Comparison of ENCODE assay signal across 9 cellular contexts in the genomic region with DNA sequence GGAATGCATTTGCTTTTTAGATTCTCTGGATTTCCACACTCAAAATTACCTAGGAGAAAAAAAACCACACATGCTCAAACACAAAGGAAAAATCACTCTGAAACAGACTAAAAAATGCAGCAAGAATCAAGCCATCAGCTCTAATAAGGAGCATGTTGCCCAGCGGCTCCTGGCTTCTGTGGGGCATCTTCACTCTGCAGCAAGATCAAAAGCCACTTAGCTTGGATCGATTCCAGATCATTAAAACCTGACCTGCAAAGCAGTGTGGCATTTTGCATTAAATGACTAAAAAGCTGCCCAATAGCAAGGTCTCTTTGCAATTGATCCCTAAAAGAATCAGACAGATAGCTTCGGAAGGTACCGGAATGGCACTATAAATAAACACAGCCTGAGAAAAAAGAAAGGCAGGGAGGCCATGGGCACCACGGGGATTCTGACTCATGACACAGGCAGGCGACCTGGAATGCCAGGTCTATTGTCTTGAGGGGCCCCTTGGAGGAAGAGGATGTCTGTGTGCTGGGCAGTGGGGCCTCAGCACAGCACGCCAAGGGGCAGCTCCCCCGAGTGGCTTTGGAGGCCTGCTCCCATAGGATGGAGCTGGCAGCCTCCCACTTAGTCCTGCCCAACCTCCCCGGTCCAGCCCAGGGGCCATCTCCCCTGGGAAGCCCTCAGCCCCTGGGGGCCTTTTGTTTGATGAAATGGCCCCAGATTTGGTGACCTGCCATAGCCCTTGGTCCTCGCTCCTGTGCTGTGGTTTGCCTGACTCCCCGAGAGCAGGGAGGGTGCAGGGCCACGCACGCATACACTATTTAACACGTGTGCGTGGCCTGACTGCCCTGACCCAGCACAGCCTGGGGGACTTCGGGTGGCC. TPM values are rescaled to one million over a fixed set of nuclear protein-coding genes. Genes with fewer than 3 reads are reported as not detected.
DNase-seq lines count a peak whose midpoint lies in the region; ATAC-seq, FAIRE-seq and TF ChIP-seq lines count a peak whose summit lies in the region.
"Had no signal": no experiment of that assay in that cellular context is flagged by ENCODE, and none has a peak within 500 bp of the region (broad histone marks: within the 10 kb centered on the region; RNA-seq: fewer than 3 reads in every experiment).

No MANE protein-coding gene starts in this region.

- H3K36me3 ChIP-seq in PC-9 (ENCODE audit: low read depth) (peaks cover 42% of the 10 kb centered on the region), endothelial cell of umbilical vein (ENCODE audit: control insufficient read depth in 2 of 2, extremely low read depth in 1 of 2, insufficient read depth in 2 of 2, low read length in 2 of 2) (peaks cover 35 to 55% of the 10 kb centered on the region in 2 experiments), prostate gland (peaks cover 22 to 55% of the 10 kb centered on the region in 2 donors)

- POLR2A ChIA-PET in PC-9 (lab: Charles Lee; ENCODE audit: unreplicated experiment): interaction anchor here (0.6 to 0.7 kb wide), 4 partner anchors 8 to 810 kb away, joined by 3 to 6 read pairs (median 6); no protein-coding TSS in a partner anchor
- POLR2A ChIA-PET in endothelial cell of umbilical vein (lab: Charles Lee): interaction anchor here (3.5 kb wide), 1 partner anchor 10 kb away, joined by 25 read pairs; no protein-coding TSS in a partner anchor

- H3K9me1 ChIP-seq in endothelial cell of umbilical vein (replicated peaks; ENCODE audit: control insufficient read depth, extremely low read depth, insufficient read depth, low read length): no peaks in the 10 kb centered on the region

- H4K20me1 ChIP-seq in PC-9 (ENCODE audit: insufficient read depth) (peaks cover 4% of the 10 kb centered on the region; the same call in 1 of the 2 replicates), endothelial cell of umbilical vein (replicated peaks; ENCODE audit: control insufficient read depth, extremely low read depth, insufficient read depth, low read length) (no peaks in the 10 kb centered on the region)

- no peaks in the 10 kb centered on the region for H3K9me3 ChIP-seq in PC-9 (ENCODE audit: insufficient read depth, low read depth)
- no peaks in the 10 kb centered on the region for H3K9me3 ChIP-seq in endothelial cell of umbilical vein (replicated peaks; ENCODE audit: control insufficient read depth, insufficient read depth, low read length)
- no peaks in the 10 kb centered on the region for H3K9me3 ChIP-seq in prostate gland

- dilution Hi-C loops in endothelial cell of umbilical vein (cut with MboI; ENCODE audit: extremely low pct_ligation_motif_present, low sequenced_read_pairs): no loop called here

- 57% methylated on average over 16 of the region's 16 CpGs for WGBS in prostate gland

- H3K9ac ChIP-seq in endothelial cell of umbilical vein (replicated peaks; ENCODE audit: extremely low read depth, insufficient read depth, low read length): peak overlapping the region; percentile 76

- peak; percentile 96 for DNase-seq in Daoy (ENCODE audit: low read depth)
- peak; percentile 87 to 92 for DNase-seq in PC-9
- DNase-seq in endothelial cell of umbilical vein (ENCODE audit: low read depth, low spot score): peak; percentile 92
- no peak for DNase-seq in NCI-H524 (lab: John Stamatoyannopoulos, UW)
- DNase-seq in activated naive CD8-positive, alpha-beta T cell treated with anti-CD3 and anti-CD28 coated beads for 36 hours: no peak
- no peak for DNase-seq in prostate gland (ENCODE audit: low spot score)
- DNase-seq: natural killer cell had no signal

- FAIRE-seq in endothelial cell of umbilical vein (lab: Jason Lieb, UNC): peak; percentile 98

- no peak overlapping the region for H3K4me3 ChIP-seq in PC-9
- peak overlapping the region in 1 of 3 experiments; percentile 13 for H3K4me3 ChIP-seq in endothelial cell of umbilical vein (replicated peaks in 1 of 3; ENCODE audit: insufficient read depth in 1 of 3, low read depth in 1 of 3, low read length in 3 of 3)
- no peak overlapping the region for H3K4me3 ChIP-seq in prostate gland

- peak overlapping the region in 2 of 3 experiments; percentile 14 to 38 for H3K27ac Mint-ChIP-seq in nephron
- no peak overlapping the region for H3K27ac Mint-ChIP-seq in activated naive CD8-positive, alpha-beta T cell treated with anti-CD3 and anti-CD28 coated beads for 36 hours

- H3K4me1 ChIP-seq in PC-9 (replicated peaks; ENCODE audit: insufficient read depth): peaks cover 31% of the 10 kb centered on the region
- peaks cover 56% of the 10 kb centered on the region for H3K4me1 ChIP-seq in endothelial cell of umbilical vein (ENCODE audit: control insufficient read depth, extremely low read depth, insufficient read depth, low read length)
- H3K4me1 ChIP-seq in prostate gland (replicated peaks): peaks cover 2% of the 10 kb centered on the region

- CTCF ChIA-PET in PC-9 (lab: Charles Lee) (interaction anchor here (0.5 to 1.0 kb wide), 2 partner anchors 10 to 582 kb away, joined by 4 to 8 read pairs; no protein-coding TSS in a partner anchor), endothelial cell of umbilical vein (lab: Charles Lee) (interaction anchor here (0.8 to 8.8 kb wide), 8 partner anchors 10 to 246 kb away, joined by 3 to 155 read pairs (median 4); a partner anchor contains a TSS)

- H3K4me1 Mint-ChIP-seq in nephron: peaks cover 34% of the 10 kb centered on the region
- H3K4me1 Mint-ChIP-seq in activated naive CD8-positive, alpha-beta T cell treated with anti-CD3 and anti-CD28 coated beads for 36 hours: peaks cover 27% of the 10 kb centered on the region

- peak overlapping the region; percentile 49 for H3K4me2 ChIP-seq in PC-9
- H3K4me2 ChIP-seq in endothelial cell of umbilical vein (ENCODE audit: insufficient read depth, low read length): peak overlapping the region; percentile 42

- H3K27me3 Mint-ChIP-seq in nephron (ENCODE audit: low read depth): no peaks in the 10 kb centered on the region
- no peaks in the 10 kb centered on the region for H3K27me3 Mint-ChIP-seq in activated naive CD8-positive, alpha-beta T cell treated with anti-CD3 and anti-CD28 coated beads for 36 hours

- H3K27me3 ChIP-seq in PC-9 (ENCODE audit: insufficient read depth, low read depth): no peaks in the 10 kb centered on the region
- no peaks in the 10 kb centered on the region for H3K27me3 ChIP-seq in endothelial cell of umbilical vein (ENCODE audit: control insufficient read depth in 2 of 2, insufficient read depth in 2 of 2, low read length in 2 of 2)
- H3K27me3 ChIP-seq in prostate gland (replicated peaks; ENCODE audit: insufficient read depth): no peaks in the 10 kb centered on the region

- no peak for ATAC-seq in HG03045 (IDR thresholded peaks at IDR 0.05; ENCODE audit: unreplicated experiment)
- ATAC-seq: natural killer cell had no signal

- TF ChIP-seq POLR2A in endothelial cell of umbilical vein (IDR thresholded peaks at IDR 0.05; ENCODE audit: low read depth, low read length) (peak; percentile 71), prostate gland (IDR thresholded peaks at IDR 0.05) (no peak)

- H3K4me3 Mint-ChIP-seq in nephron: no peak overlapping the region
- H3K4me3 Mint-ChIP-seq in activated naive CD8-positive, alpha-beta T cell treated with anti-CD3 and anti-CD28 coated beads for 36 hours: no peak overlapping the region
- H3K4me3 Mint-ChIP-seq: natural killer cell had no signal

- H3F3A ChIP-seq in PC-9 (ENCODE audit: insufficient read depth, low read depth): peaks cover 25% of the 10 kb centered on the region

- TF ChIP-seq CTCF in PC-9 (conservative IDR thresholded peaks at IDR 0.05) (no peak), endothelial cell of umbilical vein (IDR thresholded peaks at IDR 0.05; ENCODE audit: extremely low read depth in 1 of 2, insufficient read depth in 1 of 2, low read depth in 1 of 2, low read length in 2 of 2) (no peak), nephron (IDR thresholded peaks at IDR 0.05; ENCODE audit: unreplicated experiment in 3 of 3) (no peak), prostate gland (IDR thresholded peaks at IDR 0.05) (no peak)

- H3K79me2 ChIP-seq in PC-9 (ENCODE audit: low read depth) (peaks cover 23% of the 10 kb centered on the region), endothelial cell of umbilical vein (ENCODE audit: control insufficient read depth, insufficient read depth, low read length) (peaks cover 33% of the 10 kb centered on the region)

- H2AFZ ChIP-seq in PC-9 (no peak overlapping the region), endothelial cell of umbilical vein (ENCODE audit: low read depth, low read length) (no peak overlapping the region)

- BruUV-seq in PC-9 (replicated peaks; lab: Mats Ljungman, UMichigan) (no TSS peak), endothelial cell of umbilical vein (replicated peaks; lab: Mats Ljungman, UMichigan) (TSS peak; percentile 1)

- intact Hi-C loops in PC-9 (cut with micrococcal nuclease; ENCODE audit: unreplicated experiment) (loop anchor here (10.0 kb wide), 1 partner anchor 463 kb away; a partner anchor contains a TSS), endothelial cell of umbilical vein (cut with micrococcal nuclease) (loop anchor here (1.0 to 5.0 kb wide), 5 partner anchors 8 to 456 kb away; a partner anchor contains a TSS), prostate gland (cut with DNase I) (loop anchor here (10.0 kb wide), 1 partner anchor 327 kb away; a partner anchor contains a TSS)

- H3K9me3 Mint-ChIP-seq in nephron: no peaks in the 10 kb centered on the region
- H3K9me3 Mint-ChIP-seq in activated naive CD8-positive, alpha-beta T cell treated with anti-CD3 and anti-CD28 coated beads for 36 hours: no peaks in the 10 kb centered on the region
- H3K9me3 Mint-ChIP-seq: natural killer cell had no signal

- no peaks in the 10 kb centered on the region for H3K9me2 ChIP-seq in PC-9 (ENCODE audit: insufficient read depth)

- H3K27ac ChIP-seq in PC-9: peak overlapping the region; percentile 53
- peak overlapping the region; percentile 96 for H3K27ac ChIP-seq in endothelial cell of umbilical vein (ENCODE audit: insufficient read depth, low read depth, low read length)
- no peak overlapping the region for H3K27ac ChIP-seq in prostate gland

- H3K36me3 Mint-ChIP-seq in nephron (ENCODE audit: low read depth): peaks cover 82% of the 10 kb centered on the region
- peaks cover 33% of the 10 kb centered on the region for H3K36me3 Mint-ChIP-seq in activated naive CD8-positive, alpha-beta T cell treated with anti-CD3 and anti-CD28 coated beads for 36 hours
- H3K36me3 Mint-ChIP-seq: natural killer cell had no signal

RNA-seq across cellular contexts. Expression of a gene that starts 7.6 kb away (rescaled TPM):
- 63.3 and 71.0 TPM in 2 replicates for total RNA-seq in Daoy (2014; rRNA removed; shearing (Covaris generic))
- total RNA-seq in PC-9 (2021) (65.9 and 66.5 TPM in 2 replicates), endothelial cell of umbilical vein (81.8 and 84.3 TPM in 2 replicates), prostate gland (10 to 100 TPM; 64.2 to 80.2 TPM)
- polyA plus RNA-seq in endothelial cell of umbilical vein: 54.9 and 61.1 TPM in 2 replicates
- polyA plus RNA-seq in endothelial cell of umbilical vein (2011; cell fraction: cytosol; rRNA removed): 51.9 and 65.9 TPM in 2 replicates
- polyA plus RNA-seq in endothelial cell of umbilical vein (2011; cell fraction: nucleus; rRNA removed): 178 and 190 TPM in 2 replicates
- polyA plus RNA-seq in endothelial cell of umbilical vein (2012): 38.6 and 40.5 TPM in 2 replicates
- polyA minus RNA-seq in endothelial cell of umbilical vein: 75.4 and 78.6 TPM in 2 replicates
- polyA minus RNA-seq in endothelial cell of umbilical vein (2011; cell fraction: cytosol; rRNA and poly(A)+ RNA removed): 18.9 TPM
- polyA minus RNA-seq in endothelial cell of umbilical vein (2011; cell fraction: nucleus; rRNA and poly(A)+ RNA removed): 88.2 and 102 TPM in 2 replicates
- 10 to 100 TPM; 33.1 to 38.8 TPM for total RNA-seq in activated naive CD8-positive, alpha-beta T cell treated with anti-CD3 and anti-CD28 coated beads for 36 hours

RNA-seq across cellular contexts. Expression of a gene that starts 22.5 kb away (rescaled TPM):
- total RNA-seq in Daoy (2014; rRNA removed; shearing (Covaris generic)): not detected in 2 replicates
- total RNA-seq in PC-9 (2021): not detected in 2 replicates
- total RNA-seq in endothelial cell of umbilical vein: not detected in 2 replicates
- polyA plus RNA-seq in endothelial cell of umbilical vein: not detected in 2 replicates
- not detected in 2 replicates for polyA plus RNA-seq in endothelial cell of umbilical vein (2011; cell fraction: cytosol; rRNA removed)
- polyA plus RNA-seq in endothelial cell of umbilical vein (2011; cell fraction: nucleus; rRNA removed): not detected in 2 replicates
- polyA plus RNA-seq in endothelial cell of umbilical vein (2012): not detected in 2 replicates
- polyA minus RNA-seq in endothelial cell of umbilical vein: not detected in 2 replicates
- not detected for polyA minus RNA-seq in endothelial cell of umbilical vein (2011; cell fraction: cytosol; rRNA and poly(A)+ RNA removed)
- polyA minus RNA-seq in endothelial cell of umbilical vein (2011; cell fraction: nucleus; rRNA and poly(A)+ RNA removed): not detected in 2 replicates
- not detected for total RNA-seq in activated naive CD8-positive, alpha-beta T cell treated with anti-CD3 and anti-CD28 coated beads for 36 hours
- not detected for total RNA-seq in prostate gland
- total RNA-seq: natural killer cell had no signal

RNA-seq across cellular contexts. Expression of a gene that starts 34.6 kb away (rescaled TPM):
- not detected in 2 replicates for total RNA-seq in Daoy (2014; rRNA removed; shearing (Covaris generic))
- total RNA-seq in PC-9 (2021) (not detected in 2 replicates), endothelial cell of umbilical vein (not detected in 2 replicates), prostate gland (1 to 10 TPM; 2.5 to 3.1 TPM)
- not detected in 2 replicates for polyA plus RNA-seq in endothelial cell of umbilical vein
- not detected in 2 replicates for polyA plus RNA-seq in endothelial cell of umbilical vein (2011; cell fraction: cytosol; rRNA removed)
- polyA plus RNA-seq in endothelial cell of umbilical vein (2011; cell fraction: nucleus; rRNA removed): not detected in 2 replicates
- polyA plus RNA-seq in endothelial cell of umbilical vein (2012): not detected in 2 replicates
- not detected in 2 replicates for polyA minus RNA-seq in endothelial cell of umbilical vein
- not detected for polyA minus RNA-seq in endothelial cell of umbilical vein (2011; cell fraction: cytosol; rRNA and poly(A)+ RNA removed)
- not detected in 2 replicates for polyA minus RNA-seq in endothelial cell of umbilical vein (2011; cell fraction: nucleus; rRNA and poly(A)+ RNA removed)
- not detected for total RNA-seq in activated naive CD8-positive, alpha-beta T cell treated with anti-CD3 and anti-CD28 coated beads for 36 hours
- total RNA-seq: natural killer cell had no signal

Comparison
In these comparisons a context has a peak if more than half of its experiments do, and no peak if none do; other contexts are left out.
1. DNase-seq: peak in Daoy (single experiment), PC-9 (2 of 2) and endothelial cell of umbilical vein (single experiment); none in NCI-H524 (0 of 2), activated naive CD8-positive, alpha-beta T cell treated with anti-CD3 and anti-CD28 coated beads for 36 hours (single experiment) and prostate gland (single experiment).
2. H3K27ac ChIP-seq: peak in PC-9 (single experiment) and endothelial cell of umbilical vein (single experiment); none in prostate gland (0 of 2).